In the genomic region with DNA sequence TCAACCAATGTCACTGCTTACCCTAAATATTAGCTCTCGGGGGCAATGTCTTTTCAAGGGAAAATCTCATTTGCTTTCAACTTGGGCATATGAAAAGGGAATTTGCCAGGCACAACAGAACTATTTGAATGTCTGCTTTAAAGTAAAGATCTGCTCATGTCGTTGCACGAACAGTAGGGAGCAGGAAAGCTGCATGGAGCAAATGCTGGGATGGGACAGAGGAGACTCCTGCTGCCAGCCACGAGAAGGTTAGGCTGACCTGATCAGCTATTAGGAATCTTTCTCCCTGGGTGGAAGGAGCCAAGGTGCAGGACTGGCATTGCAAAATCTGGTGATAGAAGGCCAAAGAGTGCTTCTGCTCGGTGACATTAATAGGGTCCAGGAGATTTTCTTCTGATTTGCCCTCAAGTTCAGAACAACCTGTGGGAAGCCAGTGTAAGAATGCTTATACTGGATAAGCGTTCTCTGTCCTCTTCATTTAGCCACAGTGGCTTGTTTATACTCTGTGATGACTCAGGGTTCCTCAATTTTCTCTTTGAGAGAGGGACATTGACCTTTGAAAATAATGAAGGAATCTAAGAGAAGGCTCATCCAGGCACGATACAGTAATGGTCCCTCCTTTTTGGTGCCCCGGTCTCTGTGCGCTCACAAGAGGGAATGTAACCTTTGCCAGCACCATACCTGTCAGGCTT, we compare ENCODE assay signal across 10 cellular contexts. TPM values are rescaled to one million over a fixed set of nuclear protein-coding genes. Genes with fewer than 3 reads are reported as not detected.
A peak's percentile ranks its signal among the peaks of the same experiment; 100 is the strongest.
DNase-seq lines count a peak whose midpoint lies in the region; ATAC-seq lines count a peak whose summit lies in the region.
"Had no signal": no experiment of that assay in that cellular context is flagged by ENCODE, and none has a peak within 500 bp of the region (broad histone marks: within the 10 kb centered on the region; RNA-seq: fewer than 3 reads in every experiment).

No MANE protein-coding gene starts in this region.

- H3K9ac ChIP-seq in muscle layer of colon (ENCODE audit: low read length): peak overlapping the region; percentile 55

- no peaks in the 10 kb centered on the region for H3K27me3 Mint-ChIP-seq in activated CD4-positive, alpha-beta T cell treated with anti-CD3 and anti-CD28 coated beads for 36 hours
- no peaks in the 10 kb centered on the region for H3K27me3 Mint-ChIP-seq in activated T-helper 2 cell treated with anti-CD3 and anti-CD28 coated beads, Interferon-gamma antibody, Interleukin-2, Interleukin-4, amounts not matched to agents 10 μg/mL and 5 μg/mL and 100 μg/mL, durations not matched to agents 14 hours and 24 hours and 36 hours (ENCODE audit: low read depth)
- H3K27me3 Mint-ChIP-seq: activated naive CD4-positive, alpha-beta T cell treated with anti-CD3 and anti-CD28 coated beads, Interleukin-2, amount 50 U/mL, for 24 hours had no signal

- peak overlapping the region; percentile 24 for H3K27ac ChIP-seq in muscle layer of colon (ENCODE audit: low read depth, low read length)

- no peak overlapping the region for H3K4me3 Mint-ChIP-seq in activated CD4-positive, alpha-beta T cell treated with anti-CD3 and anti-CD28 coated beads for 36 hours
- H3K4me3 Mint-ChIP-seq in activated T-helper 2 cell treated with anti-CD3 and anti-CD28 coated beads, Interferon-gamma antibody, Interleukin-2, Interleukin-4, amounts not matched to agents 10 μg/mL and 5 μg/mL and 100 μg/mL, durations not matched to agents 14 hours and 24 hours and 36 hours (ENCODE audit: low read depth): no peak overlapping the region
- H3K4me3 Mint-ChIP-seq: activated naive CD4-positive, alpha-beta T cell treated with anti-CD3 and anti-CD28 coated beads, Interleukin-2, amount 50 U/mL, for 24 hours had no signal

- ATAC-seq in Right ventricle myocardium inferior: peak; percentile 79
- ATAC-seq in activated CD4-positive, alpha-beta T cell treated with anti-CD3 and anti-CD28 coated beads for 36 hours: no peak

- no peaks in the 10 kb centered on the region for H3K4me1 Mint-ChIP-seq in activated CD4-positive, alpha-beta T cell treated with anti-CD3 and anti-CD28 coated beads for 36 hours
- peaks cover 3% of the 10 kb centered on the region for H3K4me1 Mint-ChIP-seq in activated T-helper 2 cell treated with anti-CD3 and anti-CD28 coated beads, Interferon-gamma antibody, Interleukin-2, Interleukin-4, amounts not matched to agents 10 μg/mL and 5 μg/mL and 100 μg/mL, durations not matched to agents 14 hours and 24 hours and 36 hours (ENCODE audit: low read depth)
- H3K4me1 Mint-ChIP-seq: activated naive CD4-positive, alpha-beta T cell treated with anti-CD3 and anti-CD28 coated beads, Interleukin-2, amount 50 U/mL, for 24 hours had no signal

- CTCF ChIA-PET in activated CD4-positive, alpha-beta T cell treated with anti-CD3 and anti-CD28 coated beads for 36 hours (lab: Charles Lee): interaction anchor here (1.0 to 1.2 kb wide), 2 partner anchors 7 to 105 kb away, joined by 3 to 4 read pairs; no protein-coding TSS in a partner anchor

- H3K9me3 ChIP-seq in muscle layer of colon (ENCODE audit: low read length): no peaks in the 10 kb centered on the region

- DNase-seq in Right ventricle myocardium inferior (ENCODE audit: missing footprints) (peak; percentile 51), cardiac septum (ENCODE audit: low spot score) (no peak), fibroblast of gingiva (ENCODE audit: low read depth) (peak; percentile 65), NCI-H748 treated with DMSO at 0.1 percent for 48 hours (lab: John Stamatoyannopoulos, UW) (no peak), NCI-H1417 (lab: John Stamatoyannopoulos, UW) (no peak)
- DNase-seq in activated CD4-positive, alpha-beta T cell treated with anti-CD3 and anti-CD28 coated beads for 36 hours: no peak
- no peak for DNase-seq in activated T-helper 2 cell treated with anti-CD3 and anti-CD28 coated beads, Interferon-gamma antibody, Interleukin-2, Interleukin-4, amounts not matched to agents 10 μg/mL and 5 μg/mL and 100 μg/mL, durations not matched to agents 14 hours and 24 hours and 36 hours (ENCODE audit: low spot score)
- DNase-seq: T-helper 9 cell had no signal

- POLR2A ChIA-PET in activated CD4-positive, alpha-beta T cell treated with anti-CD3 and anti-CD28 coated beads for 36 hours (lab: Charles Lee): no interaction called here

- H3K36me3 ChIP-seq in muscle layer of colon (ENCODE audit: insufficient read depth, low read length): peaks cover 3% of the 10 kb centered on the region

- intact Hi-C loops in Right ventricle myocardium inferior (cut with DNase I): loop anchor here (1.0 kb wide), 2 partner anchors 28 to 98 kb away; no protein-coding TSS in a partner anchor
- intact Hi-C loops in cardiac septum (cut with DNase I): loop anchor here (2.0 kb wide), 1 partner anchor 37 kb away; no protein-coding TSS in a partner anchor
- intact Hi-C loops in activated CD4-positive, alpha-beta T cell treated with anti-CD3 and anti-CD28 coated beads for 36 hours (cut with DNase I, micrococcal nuclease): no loop called here
- intact Hi-C loops in activated T-helper 2 cell treated with anti-CD3 and anti-CD28 coated beads, Interferon-gamma antibody, Interleukin-2, Interleukin-4, amounts not matched to agents 10 μg/mL and 5 μg/mL and 100 μg/mL, durations not matched to agents 14 hours and 24 hours and 36 hours (cut with micrococcal nuclease): no loop called here

- no peaks in the 10 kb centered on the region for H3K9me3 Mint-ChIP-seq in activated CD4-positive, alpha-beta T cell treated with anti-CD3 and anti-CD28 coated beads for 36 hours (ENCODE audit: low read depth)
- no peaks in the 10 kb centered on the region for H3K9me3 Mint-ChIP-seq in activated T-helper 2 cell treated with anti-CD3 and anti-CD28 coated beads, Interferon-gamma antibody, Interleukin-2, Interleukin-4, amounts not matched to agents 10 μg/mL and 5 μg/mL and 100 μg/mL, durations not matched to agents 14 hours and 24 hours and 36 hours
- H3K9me3 Mint-ChIP-seq: activated naive CD4-positive, alpha-beta T cell treated with anti-CD3 and anti-CD28 coated beads, Interleukin-2, amount 50 U/mL, for 24 hours had no signal

- no peak overlapping the region for H3K27ac Mint-ChIP-seq in activated CD4-positive, alpha-beta T cell treated with anti-CD3 and anti-CD28 coated beads for 36 hours
- H3K27ac Mint-ChIP-seq in activated T-helper 2 cell treated with anti-CD3 and anti-CD28 coated beads, Interferon-gamma antibody, Interleukin-2, Interleukin-4, amounts not matched to agents 10 μg/mL and 5 μg/mL and 100 μg/mL, durations not matched to agents 14 hours and 24 hours and 36 hours: no peak overlapping the region
- H3K27ac Mint-ChIP-seq: activated naive CD4-positive, alpha-beta T cell treated with anti-CD3 and anti-CD28 coated beads, Interleukin-2, amount 50 U/mL, for 24 hours had no signal

- no peaks in the 10 kb centered on the region for H3K27me3 ChIP-seq in muscle layer of colon (ENCODE audit: control insufficient read depth in 1 of 2, insufficient read depth in 2 of 2, low read length in 2 of 2)

- peaks cover 66% of the 10 kb centered on the region for H3K4me1 ChIP-seq in muscle layer of colon (ENCODE audit: insufficient read depth, low read length)

- H3K36me3 Mint-ChIP-seq in activated CD4-positive, alpha-beta T cell treated with anti-CD3 and anti-CD28 coated beads for 36 hours (ENCODE audit: low read depth): no peaks in the 10 kb centered on the region
- no peaks in the 10 kb centered on the region for H3K36me3 Mint-ChIP-seq in activated T-helper 2 cell treated with anti-CD3 and anti-CD28 coated beads, Interferon-gamma antibody, Interleukin-2, Interleukin-4, amounts not matched to agents 10 μg/mL and 5 μg/mL and 100 μg/mL, durations not matched to agents 14 hours and 24 hours and 36 hours (ENCODE audit: low read depth)
- H3K36me3 Mint-ChIP-seq: activated naive CD4-positive, alpha-beta T cell treated with anti-CD3 and anti-CD28 coated beads, Interleukin-2, amount 50 U/mL, for 24 hours had no signal

- peak overlapping the region in 1 of 2 donors; percentile 4 for H3K4me3 ChIP-seq in muscle layer of colon (ENCODE audit: low read depth in 1 of 2, low read length in 2 of 2)

RNA-seq across cellular contexts. Expression of a gene that starts 22.9 kb away (rescaled TPM):
- 1,876 TPM for total RNA-seq in Right ventricle myocardium inferior
- 3,112 TPM for total RNA-seq in cardiac septum
- total RNA-seq in activated CD4-positive, alpha-beta T cell treated with anti-CD3 and anti-CD28 coated beads for 36 hours: 10 to 100 TPM; 19.3 to 19.8 TPM
- total RNA-seq in activated T-helper 2 cell treated with anti-CD3 and anti-CD28 coated beads, Interferon-gamma antibody, Interleukin-2, Interleukin-4, amounts not matched to agents 10 μg/mL and 5 μg/mL and 100 μg/mL, durations not matched to agents 14 hours and 24 hours and 36 hours: 4.5 and 8.1 TPM in 2 replicates

Comparison
In these comparisons a context has a peak if more than half of its experiments do, and no peak if none do; other contexts are left out.
1. DNase-seq: peak in Right ventricle myocardium inferior (single experiment) and fibroblast of gingiva (single experiment); none in cardiac septum (single experiment), activated CD4-positive, alpha-beta T cell treated with anti-CD3 and anti-CD28 coated beads for 36 hours (single experiment), activated T-helper 2 cell treated with anti-CD3 and anti-CD28 coated beads, Interferon-gamma antibody, Interleukin-2, Interleukin-4, amounts not matched to agents 10 μg/mL and 5 μg/mL and 100 μg/mL, durations not matched to agents 14 hours and 24 hours and 36 hours (single experiment), NCI-H748 treated with DMSO at 0.1 percent for 48 hours (single experiment) and NCI-H1417 (0 of 3).
2. RNA of a gene that starts 22.9 kb away (total RNA-seq): 3,112 TPM in cardiac septum (single experiment) and 1,876 TPM in Right ventricle myocardium inferior (single experiment); 19.3 to 19.8 TPM in activated CD4-positive, alpha-beta T cell treated with anti-CD3 and anti-CD28 coated beads for 36 hours and 4.5 to 8.1 TPM in activated T-helper 2 cell treated with anti-CD3 and anti-CD28 coated beads, Interferon-gamma antibody, Interleukin-2, Interleukin-4, amounts not matched to agents 10 μg/mL and 5 μg/mL and 100 μg/mL, durations not matched to agents 14 hours and 24 hours and 36 hours; every median in the first group is over 10 times any median in the second.
3. intact Hi-C loops: an anchor here in Right ventricle myocardium inferior (1.0 kb wide) and cardiac septum (2.0 kb wide); none called in activated CD4-positive, alpha-beta T cell treated with anti-CD3 and anti-CD28 coated beads for 36 hours and activated T-helper 2 cell treated with anti-CD3 and anti-CD28 coated beads, Interferon-gamma antibody, Interleukin-2, Interleukin-4, amounts not matched to agents 10 μg/mL and 5 μg/mL and 100 μg/mL, durations not matched to agents 14 hours and 24 hours and 36 hours.